In the genomic region with DNA sequence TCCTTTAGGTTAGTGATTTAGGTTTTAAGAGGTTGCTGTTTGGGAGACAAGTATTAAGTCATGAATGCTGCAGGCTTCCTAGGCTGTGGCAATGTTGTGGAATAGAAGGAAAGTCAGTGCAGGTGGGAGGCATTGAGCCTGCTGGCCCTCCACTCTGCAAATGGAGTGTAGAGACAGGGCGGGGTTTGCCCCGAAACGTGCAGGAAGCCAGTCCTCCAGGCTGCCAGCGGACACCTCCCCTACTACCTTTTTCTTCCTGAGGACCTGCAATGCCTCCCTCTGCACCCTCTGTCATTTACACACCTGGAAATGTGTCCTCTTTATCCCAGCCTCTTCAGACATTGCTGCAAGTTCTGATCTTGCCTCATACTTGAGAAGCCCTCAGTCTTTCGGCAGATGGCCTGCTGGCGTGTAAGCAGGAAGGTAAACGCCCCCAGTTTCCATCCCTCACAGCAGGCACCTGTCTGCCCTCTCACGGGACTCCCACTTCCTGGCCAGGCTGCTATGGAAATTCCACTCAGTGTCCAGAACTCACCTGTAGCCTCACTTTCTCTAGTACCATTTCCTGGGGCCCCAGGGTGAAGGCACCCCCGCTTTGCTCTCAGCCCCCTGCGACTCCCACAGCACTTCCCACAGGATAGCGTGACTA, we compare ENCODE assay signal across 14 cellular contexts.
DNase-seq lines count a peak whose midpoint lies in the region; ATAC-seq and TF ChIP-seq lines count a peak whose summit lies in the region.
"Had no signal": no experiment of that assay in that cellular context is flagged by ENCODE, and none has a peak within 500 bp of the region (broad histone marks: within the 10 kb centered on the region; RNA-seq: fewer than 3 reads in every experiment).

No MANE protein-coding gene starts in this region.

- no peak for TF ChIP-seq CTCF in GM20000 (IDR thresholded peaks at IDR 0.05; ENCODE audit: extremely low read depth, missing control alignments)

- DNase-seq in NCI-H146 (lab: John Stamatoyannopoulos, UW) (peak; percentile 47), NCI-H146 treated with DMSO at 0.1 percent for 48 hours (lab: John Stamatoyannopoulos, UW; ENCODE audit: unreplicated experiment) (no peak), GM20000 (ENCODE audit: low spot score) (peak; percentile 59), NCI-H524 treated with DMSO at 0.1 percent for 48 hours (lab: John Stamatoyannopoulos, UW) (peak; percentile 15), iPS-NIHi7 (ENCODE audit: extremely low spot score) (peak; percentile 42), hepatic stellate cell (ENCODE audit: low spot score) (no peak)
- no peak for DNase-seq in activated T-cell treated with anti-CD3 and anti-CD28 coated beads, Interleukin-2, amount 50 U/mL, for 48 hours
- DNase-seq: activated CD8-positive, alpha-beta memory T cell treated with anti-CD3 and anti-CD28 coated beads for 24 hours; activated gamma-delta T cell; effector memory CD8-positive, alpha-beta T cell; posterior cingulate gyrus; trophoblast cell had no signal

- ATAC-seq in GM21381 (IDR thresholded peaks at IDR 0.05; ENCODE audit: unreplicated experiment): no peak
- ATAC-seq: A549; effector memory CD8-positive, alpha-beta T cell had no signal

Comparison
In these comparisons a context has a peak if more than half of its experiments do, and no peak if none do; other contexts are left out.
1. DNase-seq: peak in NCI-H146 (single experiment), GM20000 (single experiment), NCI-H524 treated with DMSO at 0.1 percent for 48 hours (single experiment) and iPS-NIHi7 (single experiment); none in NCI-H146 treated with DMSO at 0.1 percent for 48 hours (single experiment), activated T-cell treated with anti-CD3 and anti-CD28 coated beads, Interleukin-2, amount 50 U/mL, for 48 hours (0 of 2) and hepatic stellate cell (single experiment).